21 cellular contexts compared by ENCODE assay signal in the genomic region with DNA sequence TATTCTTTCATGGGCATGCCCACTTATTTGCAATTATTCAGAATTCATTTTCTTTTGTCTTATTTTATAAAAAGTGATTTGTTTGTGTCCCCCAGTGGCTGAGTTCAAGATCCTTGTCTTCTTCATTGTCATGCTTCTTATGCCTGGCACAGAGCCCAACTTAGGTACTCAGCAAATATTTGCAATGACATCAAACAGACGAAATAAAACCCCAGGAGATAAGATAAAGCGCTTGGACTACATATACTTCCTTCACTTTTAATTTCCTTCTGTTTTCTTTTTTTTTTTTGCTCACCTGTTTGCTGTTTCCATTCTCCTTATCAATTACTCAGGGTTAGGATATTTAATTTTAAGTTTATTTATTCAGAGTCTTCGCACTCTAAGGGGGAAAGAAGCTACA.
A peak's percentile ranks its signal among the peaks of the same experiment; 100 is the strongest.
DNase-seq lines count a peak whose midpoint lies in the region; ATAC-seq and TF ChIP-seq lines count a peak whose summit lies in the region.
"Had no signal": no experiment of that assay in that cellular context is flagged by ENCODE, and none has a peak within 500 bp of the region (broad histone marks: within the 10 kb centered on the region; RNA-seq: fewer than 3 reads in every experiment).

No MANE protein-coding gene starts in this region.

- intact Hi-C loops in left colon (cut with DNase I, micrococcal nuclease), result no loop called here
- intact Hi-C loops in heart left ventricle (cut with DNase I), result no loop called here

- no peaks in the 10 kb centered on the region for H3K36me3 ChIP-seq in heart left ventricle
- H3K36me3 ChIP-seq: tibial artery had no signal

- no peak for TF ChIP-seq POLR2A in heart left ventricle (IDR thresholded peaks at IDR 0.05)

- TF ChIP-seq CTCF in heart left ventricle (IDR thresholded peaks at IDR 0.05), result no peak

- H3K9me3 ChIP-seq in heart left ventricle, result no peaks in the 10 kb centered on the region
- H3K9me3 ChIP-seq: tibial artery had no signal

- H3K27me3 ChIP-seq in heart left ventricle, result no peaks in the 10 kb centered on the region
- H3K27me3 ChIP-seq: tibial artery had no signal

- DNase-seq in DMS153 (lab: John Stamatoyannopoulos, UW) (peak; percentile 45), HT-29 (ENCODE audit: low spot score) (peak; percentile 6), NCI-H345 treated with DMSO at 0.1 percent for 48 hours (lab: John Stamatoyannopoulos, UW; ENCODE audit: unreplicated experiment) (peak; percentile 70), left colon (peak in 1 of 2 donors; percentile 21), NCI-H774 (lab: John Stamatoyannopoulos, UW) (no peak), heart left ventricle (no peak)
- DNase-seq: activated CD4-positive, alpha-beta memory T cell treated with anti-CD3 and anti-CD28 coated beads for 36 hours; activated CD4-positive, CD25-positive, alpha-beta regulatory T cell; activated CD8-positive, alpha-beta memory T cell treated with anti-CD3 and anti-CD28 coated beads, Interleukin-2, amount 50 U/mL, for 48 hours; activated effector memory CD4-positive, alpha-beta T cell treated with Interleukin-2 at 50 U/mL for 16 hours; central memory CD4-positive, alpha-beta T cell; DMS 273 treated with DMSO at 0.1 percent for 48 hours; GDM1; glutamatergic neuron; NCI-H82; stimulated activated CD4-positive, alpha-beta T cell treated with anti-CD3 and anti-CD28 coated beads, Interleukin-15, amount 100 ng/mL, for 24 hours; stimulated activated naive CD8-positive, alpha-beta T cell treated with anti-CD3 and anti-CD28 coated beads, Interleukin-15, Interleukin-2, amounts not matched to agents 100 U/mL and 50 U/mL, for 24 hours; tibial artery had no signal

- H3K4me1 ChIP-seq in heart left ventricle, result no peaks in the 10 kb centered on the region
- H3K4me1 ChIP-seq: tibial artery had no signal

- H3K27ac ChIP-seq in heart left ventricle, result no peak overlapping the region
- H3K27ac ChIP-seq: C4-2B, tibial artery had no signal

- H3K4me3 ChIP-seq in heart left ventricle, result no peak overlapping the region
- H3K4me3 ChIP-seq: tibial artery had no signal

- 36 to 41% (median 39%) methylated on average over 3 of the region's 3 CpGs for WGBS in heart left ventricle, 4 donors

- ATAC-seq in left colon, result peak; percentile 91
- ATAC-seq in HG02798 (IDR thresholded peaks at IDR 0.05; ENCODE audit: poor library complexity, unreplicated experiment), result no peak
- no peak for ATAC-seq in heart left ventricle
- ATAC-seq: sciatic nerve; stimulated activated naive CD8-positive, alpha-beta T cell treated with anti-CD3 and anti-CD28 coated beads, Interleukin-15, Interleukin-2, amounts not matched to agents 100 U/mL and 50 U/mL, for 24 hours had no signal

Comparison
In these comparisons a context has a peak if more than half of its experiments do, and no peak if none do; other contexts are left out.
1. DNase-seq: peak in DMS153 (single experiment), HT-29 (single experiment) and NCI-H345 treated with DMSO at 0.1 percent for 48 hours (single experiment); none in NCI-H774 (single experiment) and heart left ventricle (0 of 5).